Comparison of ENCODE assay signal across 2 cellular contexts in the genomic region with DNA sequence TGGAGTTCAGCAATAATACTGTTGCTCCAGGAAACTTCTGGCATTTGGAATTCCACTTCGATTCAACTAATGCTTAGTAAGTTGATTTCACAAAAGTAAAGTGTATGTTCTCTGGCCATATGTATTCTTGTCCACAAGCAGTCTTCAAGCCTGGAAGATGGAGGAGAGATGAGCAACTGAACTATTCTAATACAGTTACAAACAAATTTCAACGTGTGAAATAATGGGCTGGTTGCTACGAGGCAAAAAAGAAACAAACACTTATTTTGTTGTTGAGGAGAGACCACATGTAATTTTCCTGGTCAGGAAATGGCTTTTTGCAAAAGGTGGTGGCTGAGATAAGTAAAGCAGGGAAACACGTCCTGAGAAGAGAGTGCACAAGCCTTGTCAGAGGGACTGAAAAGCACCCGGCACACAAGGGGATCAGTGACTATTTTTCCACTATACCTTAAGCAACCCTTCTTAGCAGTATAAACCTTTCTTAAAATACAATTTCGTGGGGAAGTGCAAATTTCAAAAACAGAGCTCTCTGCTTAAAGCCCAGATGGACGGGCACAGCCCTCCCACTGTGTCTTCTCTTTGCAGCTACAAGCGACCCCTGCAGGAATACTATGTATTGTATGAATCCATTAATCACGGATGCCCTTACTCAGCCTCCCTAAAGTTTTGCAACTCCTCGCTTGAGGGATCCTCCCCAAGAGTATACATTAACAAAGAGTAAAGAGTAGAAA.
TF ChIP-seq lines count a peak whose summit lies in the region.

No MANE protein-coding gene starts in this region.

TF ChIP-seq in GM12878, 131 proteins besides CTCF, POLR2A, EP300 and RAD21 (continued from another document):
- TF ChIP-seq, protein P1, sequence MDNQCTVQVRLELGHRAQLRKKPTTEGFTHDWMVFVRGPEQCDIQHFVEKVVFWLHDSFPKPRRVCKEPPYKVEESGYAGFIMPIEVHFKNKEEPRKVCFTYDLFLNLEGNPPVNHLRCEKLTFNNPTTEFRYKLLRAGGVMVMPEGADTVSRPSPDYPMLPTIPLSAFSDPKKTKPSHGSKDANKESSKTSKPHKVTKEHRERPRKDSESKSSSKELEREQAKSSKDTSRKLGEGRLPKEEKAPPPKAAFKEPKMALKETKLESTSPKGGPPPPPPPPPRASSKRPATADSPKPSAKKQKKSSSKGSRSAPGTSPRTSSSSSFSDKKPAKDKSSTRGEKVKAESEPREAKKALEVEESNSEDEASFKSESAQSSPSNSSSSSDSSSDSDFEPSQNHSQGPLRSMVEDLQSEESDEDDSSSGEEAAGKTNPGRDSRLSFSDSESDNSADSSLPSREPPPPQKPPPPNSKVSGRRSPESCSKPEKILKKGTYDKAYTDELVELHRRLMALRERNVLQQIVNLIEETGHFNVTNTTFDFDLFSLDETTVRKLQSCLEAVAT (IDR thresholded peaks at IDR 0.05), result no peak
- TF ChIP-seq, protein P2, sequence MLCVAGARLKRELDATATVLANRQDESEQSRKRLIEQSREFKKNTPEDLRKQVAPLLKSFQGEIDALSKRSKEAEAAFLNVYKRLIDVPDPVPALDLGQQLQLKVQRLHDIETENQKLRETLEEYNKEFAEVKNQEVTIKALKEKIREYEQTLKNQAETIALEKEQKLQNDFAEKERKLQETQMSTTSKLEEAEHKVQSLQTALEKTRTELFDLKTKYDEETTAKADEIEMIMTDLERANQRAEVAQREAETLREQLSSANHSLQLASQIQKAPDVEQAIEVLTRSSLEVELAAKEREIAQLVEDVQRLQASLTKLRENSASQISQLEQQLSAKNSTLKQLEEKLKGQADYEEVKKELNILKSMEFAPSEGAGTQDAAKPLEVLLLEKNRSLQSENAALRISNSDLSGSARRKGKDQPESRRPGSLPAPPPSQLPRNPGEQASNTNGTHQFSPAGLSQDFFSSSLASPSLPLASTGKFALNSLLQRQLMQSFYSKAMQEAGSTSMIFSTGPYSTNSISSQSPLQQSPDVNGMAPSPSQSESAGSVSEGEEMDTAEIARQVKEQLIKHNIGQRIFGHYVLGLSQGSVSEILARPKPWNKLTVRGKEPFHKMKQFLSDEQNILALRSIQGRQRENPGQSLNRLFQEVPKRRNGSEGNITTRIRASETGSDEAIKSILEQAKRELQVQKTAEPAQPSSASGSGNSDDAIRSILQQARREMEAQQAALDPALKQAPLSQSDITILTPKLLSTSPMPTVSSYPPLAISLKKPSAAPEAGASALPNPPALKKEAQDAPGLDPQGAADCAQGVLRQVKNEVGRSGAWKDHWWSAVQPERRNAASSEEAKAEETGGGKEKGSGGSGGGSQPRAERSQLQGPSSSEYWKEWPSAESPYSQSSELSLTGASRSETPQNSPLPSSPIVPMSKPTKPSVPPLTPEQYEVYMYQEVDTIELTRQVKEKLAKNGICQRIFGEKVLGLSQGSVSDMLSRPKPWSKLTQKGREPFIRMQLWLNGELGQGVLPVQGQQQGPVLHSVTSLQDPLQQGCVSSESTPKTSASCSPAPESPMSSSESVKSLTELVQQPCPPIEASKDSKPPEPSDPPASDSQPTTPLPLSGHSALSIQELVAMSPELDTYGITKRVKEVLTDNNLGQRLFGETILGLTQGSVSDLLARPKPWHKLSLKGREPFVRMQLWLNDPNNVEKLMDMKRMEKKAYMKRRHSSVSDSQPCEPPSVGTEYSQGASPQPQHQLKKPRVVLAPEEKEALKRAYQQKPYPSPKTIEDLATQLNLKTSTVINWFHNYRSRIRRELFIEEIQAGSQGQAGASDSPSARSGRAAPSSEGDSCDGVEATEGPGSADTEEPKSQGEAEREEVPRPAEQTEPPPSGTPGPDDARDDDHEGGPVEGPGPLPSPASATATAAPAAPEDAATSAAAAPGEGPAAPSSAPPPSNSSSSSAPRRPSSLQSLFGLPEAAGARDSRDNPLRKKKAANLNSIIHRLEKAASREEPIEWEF (IDR thresholded peaks at IDR 0.05; ENCODE audit: insufficient replicate concordance, low read depth, low read length), result no peak
- TF ChIP-seq MYC (IDR thresholded peaks at IDR 0.05; ENCODE audit: insufficient read depth, insufficient read length, insufficient replicate concordance, low read length, severe bottlenecking), result no peak
- TF ChIP-seq ZNF622 (IDR thresholded peaks at IDR 0.05), result no peak
- TF ChIP-seq ZZZ3 (IDR thresholded peaks at IDR 0.05; ENCODE audit: control insufficient read depth, insufficient read length, low read depth), result no peak
- no peak for TF ChIP-seq ZNF687 (IDR thresholded peaks at IDR 0.05)
- TF ChIP-seq SUPT20H (IDR thresholded peaks at IDR 0.05; ENCODE audit: borderline replicate concordance, control insufficient read depth, low read depth, low read length), result no peak

TF ChIP-seq in HEK293T, 16 proteins besides CTCF, POLR2A, EP300 and RAD21 (continued from another document):
- TF ChIP-seq, protein P3, sequence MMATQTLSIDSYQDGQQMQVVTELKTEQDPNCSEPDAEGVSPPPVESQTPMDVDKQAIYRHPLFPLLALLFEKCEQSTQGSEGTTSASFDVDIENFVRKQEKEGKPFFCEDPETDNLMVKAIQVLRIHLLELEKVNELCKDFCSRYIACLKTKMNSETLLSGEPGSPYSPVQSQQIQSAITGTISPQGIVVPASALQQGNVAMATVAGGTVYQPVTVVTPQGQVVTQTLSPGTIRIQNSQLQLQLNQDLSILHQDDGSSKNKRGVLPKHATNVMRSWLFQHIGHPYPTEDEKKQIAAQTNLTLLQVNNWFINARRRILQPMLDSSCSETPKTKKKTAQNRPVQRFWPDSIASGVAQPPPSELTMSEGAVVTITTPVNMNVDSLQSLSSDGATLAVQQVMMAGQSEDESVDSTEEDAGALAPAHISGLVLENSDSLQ (IDR thresholded peaks at IDR 0.05), result no peak
- TF ChIP-seq ZNF384 (IDR thresholded peaks at IDR 0.05), result no peak
- no peak for TF ChIP-seq FOXM1 (IDR thresholded peaks at IDR 0.05; ENCODE audit: borderline replicate concordance)
- no peak for TF ChIP-seq SUZ12 (IDR thresholded peaks at IDR 0.05)
- no peak for TF ChIP-seq HDGF (IDR thresholded peaks at IDR 0.05; ENCODE audit: borderline replicate concordance)
- TF ChIP-seq CTBP1 (IDR thresholded peaks at IDR 0.05; ENCODE audit: borderline replicate concordance), result no peak
- no peak for TF ChIP-seq TARDBP (IDR thresholded peaks at IDR 0.05)
- TF ChIP-seq SP1 (IDR thresholded peaks at IDR 0.05), result no peak
